Comparison of ENCODE assay signal across 8 cellular contexts in the genomic region with DNA sequence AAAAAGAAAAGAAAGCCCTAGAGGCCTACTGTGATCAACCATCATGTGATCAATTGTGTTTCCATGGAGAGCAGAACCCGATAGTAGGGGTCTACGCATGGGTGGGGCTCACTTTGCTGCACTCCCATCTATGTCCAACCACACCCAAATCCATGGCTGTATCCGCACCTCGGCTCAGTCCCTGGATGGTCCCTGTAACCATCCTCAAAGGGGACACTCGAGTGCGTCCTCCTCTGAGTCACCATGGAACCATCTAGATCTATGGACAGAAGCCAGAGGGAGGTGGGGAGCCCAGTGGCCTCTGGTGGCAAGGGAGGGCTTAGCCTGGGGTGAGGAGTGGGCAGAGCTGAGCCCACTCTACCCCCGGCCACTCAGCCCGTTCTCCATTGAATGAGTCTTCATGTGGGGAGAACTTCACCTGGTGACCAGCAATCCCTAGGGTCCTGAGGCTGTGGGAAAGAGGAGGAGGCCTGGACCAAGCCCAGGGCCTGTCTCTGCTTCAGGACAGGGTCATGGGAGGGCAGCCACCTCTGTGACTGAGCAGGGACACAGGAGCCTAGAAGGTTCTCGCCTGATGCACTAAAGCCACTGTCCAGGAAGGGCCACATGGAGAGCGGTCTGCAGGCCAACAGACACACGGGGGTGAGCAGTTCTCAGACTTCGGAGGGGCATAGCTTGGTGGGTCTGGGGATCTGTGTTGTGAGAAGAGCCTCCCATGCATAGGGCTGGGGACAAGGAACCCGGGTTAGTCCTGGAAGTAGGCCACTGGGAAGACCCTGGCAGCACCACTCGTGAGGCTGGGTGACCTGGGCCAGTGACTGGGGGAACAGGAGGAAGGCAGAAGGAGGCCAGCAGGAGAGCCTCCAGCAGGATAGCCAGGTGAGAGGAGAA. TPM values are rescaled to one million over a fixed set of nuclear protein-coding genes. Genes with fewer than 3 reads are reported as not detected.
A peak's percentile ranks its signal among the peaks of the same experiment; 100 is the strongest.
DNase-seq lines count a peak whose midpoint lies in the region; ATAC-seq and TF ChIP-seq lines count a peak whose summit lies in the region.

No MANE protein-coding gene starts in this region.

- H3K27me3 Mint-ChIP-seq in HFFc6 (ENCODE audit: insufficient read depth) = peaks cover 27% of the 10 kb centered on the region
- peaks cover 25% of the 10 kb centered on the region for H3K27me3 Mint-ChIP-seq in activated CD8-positive, alpha-beta T cell treated with anti-CD3 and anti-CD28 coated beads, Interleukin-2, amount 10 ng/mL, durations not matched to agents 7 days and 5 days (ENCODE audit: low read depth)

- peaks cover 4% of the 10 kb centered on the region for H3K36me3 Mint-ChIP-seq in HFFc6 (ENCODE audit: low read depth)
- H3K36me3 Mint-ChIP-seq in activated CD8-positive, alpha-beta T cell treated with anti-CD3 and anti-CD28 coated beads, Interleukin-2, amount 10 ng/mL, durations not matched to agents 7 days and 5 days (ENCODE audit: low read depth) = peaks cover 9% of the 10 kb centered on the region

- TF ChIP-seq EP300 in tibial nerve (IDR thresholded peaks at IDR 0.05) = no peak

- WGBS in tibial nerve, 2 donors = 78 to 79% methylated on average over 13 of the region's 14 CpGs

- no peaks in the 10 kb centered on the region for H3K9me3 Mint-ChIP-seq in HFFc6
- H3K9me3 Mint-ChIP-seq in activated CD8-positive, alpha-beta T cell treated with anti-CD3 and anti-CD28 coated beads, Interleukin-2, amount 10 ng/mL, durations not matched to agents 7 days and 5 days (ENCODE audit: insufficient read depth) = no peaks in the 10 kb centered on the region

- no peak overlapping the region for H3K27ac ChIP-seq in tibial nerve

- peak overlapping the region; percentile 86 for H3K4me3 Mint-ChIP-seq in HFFc6
- H3K4me3 Mint-ChIP-seq in activated CD8-positive, alpha-beta T cell treated with anti-CD3 and anti-CD28 coated beads, Interleukin-2, amount 10 ng/mL, durations not matched to agents 7 days and 5 days = peak overlapping the region; percentile 86

- CTCF ChIA-PET in activated CD8-positive, alpha-beta T cell treated with anti-CD3 and anti-CD28 coated beads, Interleukin-2, amount 10 ng/mL, durations not matched to agents 7 days and 5 days (lab: Charles Lee) = interaction anchor here (1.0 to 2.7 kb wide), 2 partner anchors 11 to 15 kb away, joined by 3 to 15 read pairs; no protein-coding TSS in a partner anchor

- H3K36me3 ChIP-seq in skeletal muscle satellite cell (ENCODE audit: insufficient read depth, low read length) = no peaks in the 10 kb centered on the region
- no peaks in the 10 kb centered on the region for H3K36me3 ChIP-seq in tibial nerve

- peak overlapping the region; percentile 89 for H3K4me2 ChIP-seq in skeletal muscle satellite cell (ENCODE audit: low read length)

- DNase-seq in HFFc6 (no peak), NCI-H1417 treated with DMSO at 0.1 percent for 48 hours (lab: John Stamatoyannopoulos, UW) (no peak), AG08396 (ENCODE audit: low spot score) (no peak), tibial nerve (ENCODE audit: low spot score in 2 of 2) (no peak)
- no peak for DNase-seq in activated CD8-positive, alpha-beta T cell treated with anti-CD3 and anti-CD28 coated beads, Interleukin-2, amount 10 ng/mL, durations not matched to agents 7 days and 5 days

- POLR2A ChIA-PET in activated CD8-positive, alpha-beta T cell treated with anti-CD3 and anti-CD28 coated beads, Interleukin-2, amount 10 ng/mL, durations not matched to agents 7 days and 5 days (lab: Charles Lee) = no interaction called here

- TF ChIP-seq CTCF in HFFc6 (IDR thresholded peaks at IDR 0.05) (no peak), tibial nerve (IDR thresholded peaks at IDR 0.05) (no peak)

- H3K27ac Mint-ChIP-seq in HFFc6 = peak overlapping the region; percentile 12; the same call in 1 of the 2 replicates
- H3K27ac Mint-ChIP-seq in activated CD8-positive, alpha-beta T cell treated with anti-CD3 and anti-CD28 coated beads, Interleukin-2, amount 10 ng/mL, durations not matched to agents 7 days and 5 days = no peak overlapping the region

- H3K9me3 ChIP-seq in skeletal muscle satellite cell (replicated peaks; ENCODE audit: low read length) (no peaks in the 10 kb centered on the region), tibial nerve (peaks cover 0 to 4% (median 0%) of the 10 kb centered on the region in 4 donors)

- H3K4me3 ChIP-seq in iPS-11a (ENCODE audit: low read depth, low read length) = peak overlapping the region; percentile 53
- H3K4me3 ChIP-seq in skeletal muscle satellite cell (ENCODE audit: low read length) = peak overlapping the region; percentile 78
- peak overlapping the region in 2 of 4 donors; percentile 29 to 54 for H3K4me3 ChIP-seq in tibial nerve

- H3K27me3 ChIP-seq in skeletal muscle satellite cell (ENCODE audit: control insufficient read depth, insufficient read depth, low read length) (peaks cover 17% of the 10 kb centered on the region), tibial nerve (peaks cover 0 to 86% of the 10 kb centered on the region in 2 donors)

- H3K9ac ChIP-seq in skeletal muscle satellite cell (ENCODE audit: low read depth, low read length) = peak overlapping the region; percentile 64

- ATAC-seq in activated CD8-positive, alpha-beta T cell treated with anti-CD3 and anti-CD28 coated beads, Interleukin-2, amount 10 ng/mL, durations not matched to agents 7 days and 5 days = no peak
- ATAC-seq in HG03196 (IDR thresholded peaks at IDR 0.05; ENCODE audit: unreplicated experiment) = no peak

- peaks cover 12% of the 10 kb centered on the region for H3K4me1 Mint-ChIP-seq in HFFc6 (ENCODE audit: low read depth)
- peaks cover 51% of the 10 kb centered on the region for H3K4me1 Mint-ChIP-seq in activated CD8-positive, alpha-beta T cell treated with anti-CD3 and anti-CD28 coated beads, Interleukin-2, amount 10 ng/mL, durations not matched to agents 7 days and 5 days (ENCODE audit: low read depth)

- no peak for TF ChIP-seq POLR2A in tibial nerve (IDR thresholded peaks at IDR 0.05)

- H3K4me1 ChIP-seq in skeletal muscle satellite cell (ENCODE audit: control insufficient read depth, insufficient read depth, low read length) (peaks cover 3% of the 10 kb centered on the region), tibial nerve (peaks cover 0 to 17% (median 11%) of the 10 kb centered on the region in 4 donors)

RNA-seq across cellular contexts. Expression of gene RAET1L, which starts 19.3 kb away (rescaled TPM):
- not detected for total RNA-seq in HFFc6 (2021; fragmentation: NEBNext Ultra II Directional; extraction: Animal tissue kit (Norgen Biotek cat#: 25700))
- total RNA-seq in activated CD8-positive, alpha-beta T cell treated with anti-CD3 and anti-CD28 coated beads, Interleukin-2, amount 10 ng/mL, durations not matched to agents 7 days and 5 days = not detected
- not detected in 2 replicates for total RNA-seq in skeletal muscle satellite cell (2012; rRNA removed)
- not detected for total RNA-seq in tibial nerve

RNA-seq across cellular contexts. Expression of gene ULBP1, which starts 42.3 kb away (rescaled TPM):
- 10 to 100 TPM in 2 of 6 experiments, 1 to 10 TPM in 4; 8.6 to 12.7 (median 9.8) TPM for total RNA-seq in HFFc6 (2021; fragmentation: NEBNext Ultra II Directional; extraction: Animal tissue kit (Norgen Biotek cat#: 25700))
- under 1 TPM; 0.65 to 0.71 TPM for total RNA-seq in activated CD8-positive, alpha-beta T cell treated with anti-CD3 and anti-CD28 coated beads, Interleukin-2, amount 10 ng/mL, durations not matched to agents 7 days and 5 days
- total RNA-seq in skeletal muscle satellite cell (2012; rRNA removed) = 0.66 and 1.3 TPM in 2 replicates
- total RNA-seq in tibial nerve = under 1 TPM in 1 of 4 donors, not detected in 3; 0.21 TPM

Comparison
In these comparisons a context has a peak if more than half of its experiments do, and no peak if none do; other contexts are left out.
1. RNA of gene ULBP1, which starts 42.3 kb away (total RNA-seq): 8.6 to 12.7 TPM in HFFc6; 0.65 to 0.71 TPM in activated CD8-positive, alpha-beta T cell treated with anti-CD3 and anti-CD28 coated beads, Interleukin-2, amount 10 ng/mL, durations not matched to agents 7 days and 5 days and 0.21 TPM in tibial nerve; every median in the first group is over 4 times any median in the second.